ENCODE assay signal across 8 cellular contexts in genomic region chr1:2415801-2416208, GRCh38. TPM values are rescaled to one million over a fixed set of nuclear protein-coding genes. Genes with fewer than 3 reads are reported as not detected.
DNase-seq lines count a peak whose midpoint lies in the region; ATAC-seq and TF ChIP-seq lines count a peak whose summit lies in the region.

No MANE protein-coding gene starts in this region.

- no peak for TF ChIP-seq CTCF in CD4-positive, alpha-beta T cell (IDR thresholded peaks at IDR 0.05)
- TF ChIP-seq CTCF in endothelial cell (IDR thresholded peaks at IDR 0.05; ENCODE audit: unreplicated experiment): no peak
- no peak for TF ChIP-seq CTCF in MCF 10A (IDR thresholded peaks at IDR 0.05; ENCODE audit: unreplicated experiment)

- POLR2A ChIA-PET in CD4-positive, alpha-beta T cell (lab: Charles Lee): interaction anchor here (0.6 to 4.5 kb wide), 13 partner anchors 9 to 371 kb away, joined by 3 to 54 read pairs (median 4); partner anchors contain the start of genes MORN1, PANK4, RER1 and TNFRSF14
- POLR2A ChIA-PET in MCF 10A (lab: Yijun Ruan, JAX): no interaction called here

- H3K4me3 Mint-ChIP-seq in CD4-positive, alpha-beta T cell: peak overlapping the region; percentile 89
- H3K4me3 Mint-ChIP-seq in endothelial cell (ENCODE audit: unreplicated experiment): no peak overlapping the region
- H3K4me3 Mint-ChIP-seq in MCF 10A (ENCODE audit: unreplicated experiment): no peak overlapping the region

- ATAC-seq in CD4-positive, alpha-beta T cell (ENCODE audit: poor library complexity): no peak
- no peak for ATAC-seq in GM21576 (IDR thresholded peaks at IDR 0.05; ENCODE audit: unreplicated experiment)

- H3K27me3 Mint-ChIP-seq in CD4-positive, alpha-beta T cell: no peaks in the 10 kb centered on the region
- peaks cover 11% of the 10 kb centered on the region for H3K27me3 Mint-ChIP-seq in endothelial cell (ENCODE audit: unreplicated experiment)
- H3K27me3 Mint-ChIP-seq in MCF 10A (ENCODE audit: insufficient read depth, unreplicated experiment): peaks cover 13% of the 10 kb centered on the region

- peak overlapping the region; percentile 70 to 71 for H3K4me3 ChIP-seq in mucosa of rectum (ENCODE audit: low read length in 2 of 2)

- DNase-seq in CD4-positive, alpha-beta T cell: peak in 7 of 10 experiments; percentile 23 to 54 (median 42)
- DNase-seq in HT-29 (ENCODE audit: low spot score) (peak; percentile 77), endothelial cell (ENCODE audit: low spot score) (no peak), DMS 273 treated with DMSO at 0.1 percent for 48 hours (lab: John Stamatoyannopoulos, UW) (no peak), MCF 10A (ENCODE audit: unreplicated experiment) (no peak)
- peak; percentile 37 for DNase-seq in activated CD8-positive, alpha-beta memory T cell treated with anti-CD3 and anti-CD28 coated beads, Interleukin-2, amount 50 U/mL, for 4 hours

- no TSS peak for BruUV-seq in MCF 10A (replicated peaks; lab: Mats Ljungman, UMichigan)

- peaks cover 41 to 42% of the 10 kb centered on the region in 2 donors for H3K4me1 ChIP-seq in mucosa of rectum (ENCODE audit: control insufficient read depth in 2 of 2, insufficient read depth in 2 of 2, low read length in 2 of 2)

- peaks cover 7% of the 10 kb centered on the region for H3K36me3 Mint-ChIP-seq in CD4-positive, alpha-beta T cell (ENCODE audit: low read depth)
- H3K36me3 Mint-ChIP-seq in endothelial cell (ENCODE audit: low read depth, unreplicated experiment): no peaks in the 10 kb centered on the region
- no peaks in the 10 kb centered on the region for H3K36me3 Mint-ChIP-seq in MCF 10A (ENCODE audit: insufficient read depth, unreplicated experiment)

- H3K9ac ChIP-seq in mucosa of rectum (ENCODE audit: low read depth in 1 of 2, low read length in 2 of 2): peak overlapping the region; percentile 63 to 80

- intact Hi-C loops in CD4-positive, alpha-beta T cell (cut with DNase I, micrococcal nuclease): loop anchor here in 1 of 2 experiments (2.0 to 10.0 kb wide), 2 partner anchors 425 to 1009 kb away; no protein-coding TSS in a partner anchor
- intact Hi-C loops in MCF 10A (cut with micrococcal nuclease): loop anchor here (2.0 kb wide), 1 partner anchor 1009 kb away; no protein-coding TSS in a partner anchor

- peak overlapping the region; percentile 92 for H3K27ac Mint-ChIP-seq in CD4-positive, alpha-beta T cell
- no peak overlapping the region for H3K27ac Mint-ChIP-seq in endothelial cell (ENCODE audit: unreplicated experiment)
- H3K27ac Mint-ChIP-seq in MCF 10A (ENCODE audit: low read depth, unreplicated experiment): no peak overlapping the region

- no peaks in the 10 kb centered on the region for H3K36me3 ChIP-seq in mucosa of rectum (ENCODE audit: control insufficient read depth in 2 of 2, insufficient read depth in 2 of 2, low read length in 2 of 2)

- no peaks in the 10 kb centered on the region for H3K27me3 ChIP-seq in CD4-positive, alpha-beta T cell (ENCODE audit: control insufficient read depth, insufficient read depth, low read length)
- no peaks in the 10 kb centered on the region for H3K27me3 ChIP-seq in mucosa of rectum (ENCODE audit: control insufficient read depth in 2 of 2, insufficient read depth in 2 of 2, low read length in 2 of 2)

- CTCF ChIA-PET in CD4-positive, alpha-beta T cell (lab: Charles Lee): interaction anchor here (1.2 to 2.0 kb wide), 3 partner anchors 108 to 169 kb away, joined by 4 to 6 read pairs (median 4); no protein-coding TSS in a partner anchor
- CTCF ChIA-PET in MCF 10A (lab: Yijun Ruan, JAX): interaction anchor here (0.5 to 4.6 kb wide), 10 partner anchors 10 to 1445 kb away, joined by 3 to 60 read pairs (median 4); no protein-coding TSS in a partner anchor

- H3K9me3 ChIP-seq in CD4-positive, alpha-beta T cell (ENCODE audit: control insufficient read depth, low read length): no peaks in the 10 kb centered on the region
- H3K9me3 ChIP-seq in mucosa of rectum (ENCODE audit: control insufficient read depth in 2 of 2, low read length in 2 of 2): no peaks in the 10 kb centered on the region

- peaks cover 32% of the 10 kb centered on the region for H3K4me1 Mint-ChIP-seq in CD4-positive, alpha-beta T cell (ENCODE audit: low read depth)
- peaks cover 4% of the 10 kb centered on the region for H3K4me1 Mint-ChIP-seq in endothelial cell (ENCODE audit: unreplicated experiment)
- peaks cover 8% of the 10 kb centered on the region for H3K4me1 Mint-ChIP-seq in MCF 10A (ENCODE audit: insufficient read depth, unreplicated experiment)

- H3K27ac ChIP-seq in CD4-positive, alpha-beta T cell (ENCODE audit: low read depth, low read length): peak overlapping the region; percentile 56
- H3K27ac ChIP-seq in mucosa of rectum (ENCODE audit: low read depth in 2 of 2, low read length in 2 of 2): peak overlapping the region; percentile 84 to 90

- H3K9me3 Mint-ChIP-seq in CD4-positive, alpha-beta T cell: no peaks in the 10 kb centered on the region
- H3K9me3 Mint-ChIP-seq in endothelial cell (ENCODE audit: unreplicated experiment) (no peaks in the 10 kb centered on the region), MCF 10A (ENCODE audit: unreplicated experiment) (no peaks in the 10 kb centered on the region)

RNA-seq across cellular contexts. Expression of gene PEX10, which starts 3.4 kb away (rescaled TPM):
- 10 to 100 TPM; 12.0 to 12.5 TPM for total RNA-seq in CD4-positive, alpha-beta T cell
- 72.2 and 76.7 TPM in 2 replicates for total RNA-seq in HT-29 (2014; rRNA removed; shearing (Covaris generic))
- total RNA-seq in endothelial cell (ENCODE audit: unreplicated experiment): 25.4 TPM
- total RNA-seq in MCF 10A (2022): 31.3 and 36.1 TPM in 2 replicates

RNA-seq across cellular contexts. Expression of gene RER1, which starts 24.2 kb away (rescaled TPM):
- total RNA-seq in CD4-positive, alpha-beta T cell: 10 to 100 TPM; 57.9 to 60.7 TPM
- 60.1 and 66.2 TPM in 2 replicates for total RNA-seq in HT-29 (2014; rRNA removed; shearing (Covaris generic))
- total RNA-seq in endothelial cell (ENCODE audit: unreplicated experiment) (141 TPM), MCF 10A (2022) (172 and 224 TPM in 2 replicates)

RNA-seq across cellular contexts. Expression of gene MORN1, which starts 24.5 kb away (rescaled TPM):
- total RNA-seq in CD4-positive, alpha-beta T cell: 1 to 10 TPM; 5.3 to 6.5 TPM
- total RNA-seq in HT-29 (2014; rRNA removed; shearing (Covaris generic)): 19.3 and 23.6 TPM in 2 replicates
- total RNA-seq in endothelial cell (ENCODE audit: unreplicated experiment) (12.1 TPM), MCF 10A (2022) (19.4 and 28.0 TPM in 2 replicates)

Comparison
In these comparisons a context has a peak if more than half of its experiments do, and no peak if none do; other contexts are left out.
1. DNase-seq: peak in CD4-positive, alpha-beta T cell (7 of 10), HT-29 (single experiment) and activated CD8-positive, alpha-beta memory T cell treated with anti-CD3 and anti-CD28 coated beads, Interleukin-2, amount 50 U/mL, for 4 hours (single experiment); none in endothelial cell (single experiment), DMS 273 treated with DMSO at 0.1 percent for 48 hours (single experiment) and MCF 10A (single experiment).